Comparison of ENCODE assay signal across 22 cellular contexts in the genomic region with DNA sequence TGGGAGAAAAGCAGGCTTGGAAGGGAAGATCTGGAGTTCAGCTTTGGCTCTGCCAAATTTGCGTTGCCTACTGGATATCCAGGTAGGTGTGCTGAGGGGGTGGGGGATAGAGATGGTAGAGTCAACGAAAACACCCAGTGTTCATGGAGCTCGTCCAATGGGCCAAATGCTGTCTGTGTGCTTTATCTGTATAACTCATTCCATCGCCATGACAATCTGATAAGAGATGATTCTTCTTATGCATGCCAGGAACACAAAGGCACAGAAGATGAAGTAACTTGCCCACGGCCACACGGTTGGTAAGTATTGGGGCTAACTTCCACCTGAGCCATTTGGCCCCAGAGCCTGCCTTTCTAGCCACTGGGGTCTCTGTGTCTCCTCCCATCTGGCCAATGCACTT. TPM values are rescaled to one million over a fixed set of nuclear protein-coding genes. Genes with fewer than 3 reads are reported as not detected.
DNase-seq lines count a peak whose midpoint lies in the region; ATAC-seq and TF ChIP-seq lines count a peak whose summit lies in the region.
"Had no signal": no experiment of that assay in that cellular context is flagged by ENCODE, and none has a peak within 500 bp of the region (broad histone marks: within the 10 kb centered on the region; RNA-seq: fewer than 3 reads in every experiment).

No MANE protein-coding gene starts in this region.

- no peaks in the 10 kb centered on the region for H3K79me2 ChIP-seq in trophoblast cell (ENCODE audit: control insufficient read depth, insufficient read depth, low read length, poor library complexity)

- H3K4me3 Mint-ChIP-seq in mesothelial cell of epicardium = no peak overlapping the region
- H3K4me3 Mint-ChIP-seq: CD14-positive monocyte; CD4-positive, alpha-beta T cell; CD8-positive, alpha-beta memory T cell; GM23338; H9 had no signal

- H2BK120ac ChIP-seq in trophoblast cell (ENCODE audit: insufficient read depth, low read length, poor library complexity) = no peak overlapping the region

- no peak overlapping the region for H3K23ac ChIP-seq in trophoblast cell (ENCODE audit: low read length)

- no peak overlapping the region for H3K4ac ChIP-seq in trophoblast cell (ENCODE audit: low read depth, low read length)

- H3K18ac ChIP-seq in trophoblast cell (ENCODE audit: low read length) = no peak overlapping the region

- no peak overlapping the region for H4K12ac ChIP-seq in trophoblast cell (ENCODE audit: low read depth, low read length)

- no peak overlapping the region for H4K8ac ChIP-seq in trophoblast cell (ENCODE audit: low read depth, low read length)

- ATAC-seq in GM18873 (IDR thresholded peaks at IDR 0.05; ENCODE audit: low FRiP score, unreplicated experiment) = no peak
- ATAC-seq: A549, GM23338, HCT116 had no signal

- no peak overlapping the region for H3K9ac ChIP-seq in trophoblast cell (ENCODE audit: low read length)
- H3K9ac ChIP-seq: BLaER1 treated with 17β-estradiol and CSF1 and Interleukin-3, amounts not matched to agents 10 nM and 100 nM had no signal

- peak overlapping the region; percentile 49; the same call in 1 of the 2 replicates for H3K27ac ChIP-seq in VCaP
- no peak overlapping the region for H3K27ac ChIP-seq in trophoblast cell (ENCODE audit: low read depth, low read length)
- H3K27ac ChIP-seq: A549; BLaER1 treated with 17β-estradiol and CSF1 and Interleukin-3, amounts not matched to agents 10 nM and 100 nM had no signal

- H3K9me3 Mint-ChIP-seq in mesothelial cell of epicardium = peaks cover 38% of the 10 kb centered on the region

- no peak overlapping the region for H2AFZ ChIP-seq in trophoblast cell (ENCODE audit: insufficient read depth, low read length, poor library complexity)
- H2AFZ ChIP-seq: GM23338 had no signal

- peaks cover 14% of the 10 kb centered on the region for H3K4me1 Mint-ChIP-seq in mesothelial cell of epicardium
- H3K4me1 Mint-ChIP-seq: CD14-positive monocyte; CD8-positive, alpha-beta memory T cell; GM23338 had no signal

- WGBS in trophoblast cell (ENCODE audit: extremely low coverage, insufficient coverage, insufficient read length) = no CpG with 5 or more reads among the region's 6 CpGs

- no peaks in the 10 kb centered on the region for H3K79me1 ChIP-seq in trophoblast cell (ENCODE audit: low read length)

- H3K36me3 ChIP-seq in trophoblast cell (ENCODE audit: control insufficient read depth in 1 of 2, insufficient read depth in 2 of 2, low read length in 2 of 2) = no peaks in the 10 kb centered on the region
- H3K36me3 ChIP-seq: BE2C; BLaER1 treated with 17β-estradiol and CSF1 and Interleukin-3, amounts not matched to agents 10 nM and 100 nM had no signal

- H2BK5ac ChIP-seq in trophoblast cell (ENCODE audit: low read depth, low read length, poor library complexity) = no peak overlapping the region

- peaks cover 11% of the 10 kb centered on the region for H3K36me3 Mint-ChIP-seq in mesothelial cell of epicardium
- H3K36me3 Mint-ChIP-seq: CD14-positive monocyte had no signal

- peaks cover 2% of the 10 kb centered on the region for H3K9me3 ChIP-seq in trophoblast cell (ENCODE audit: insufficient read depth, low read depth, low read length)

- no peak overlapping the region for H2AK5ac ChIP-seq in trophoblast cell (ENCODE audit: low read length)

- peaks cover 8% of the 10 kb centered on the region for H3K27me3 Mint-ChIP-seq in mesothelial cell of epicardium (ENCODE audit: low read depth)

- H3K14ac ChIP-seq in trophoblast cell (ENCODE audit: low read length) = no peak overlapping the region

- no peak overlapping the region for H4K91ac ChIP-seq in trophoblast cell (ENCODE audit: low read depth, low read length)

- peaks cover 2% of the 10 kb centered on the region for H3K27me3 ChIP-seq in trophoblast cell (ENCODE audit: insufficient read depth, low read length)
- H3K27me3 ChIP-seq: BLaER1 treated with 17β-estradiol and CSF1 and Interleukin-3, amounts not matched to agents 10 nM and 100 nM had no signal

- TF ChIP-seq CTCF in VCaP (conservative IDR thresholded peaks at IDR 0.05) (no peak), choroid plexus epithelial cell (conservative IDR thresholded peaks at IDR 0.05; ENCODE audit: low read depth, low read length) (no peak), mesothelial cell of epicardium (IDR thresholded peaks at IDR 0.05; ENCODE audit: unreplicated experiment) (no peak)

- DNase-seq in Daoy (ENCODE audit: low read depth) (peak; percentile 13), choroid plexus epithelial cell (ENCODE audit: low read depth) (peak; percentile 13), trophoblast cell (peak; percentile 43 to 72), GM19240 (ENCODE audit: insufficient read length, low spot score) (no peak), mesothelial cell of epicardium (ENCODE audit: low spot score in 2 of 2, unreplicated experiment in 2 of 2) (no peak)
- DNase-seq: 8988T; ACHN; AML-193; BE2C; CD4-positive, alpha-beta T cell; CD8-positive, alpha-beta memory T cell; DMS 273 treated with DMSO at 0.1 percent for 48 hours; DMS79; GF-D8; H9 had no signal

- H3K4me2 ChIP-seq in trophoblast cell (ENCODE audit: low read length) = no peak overlapping the region
- H3K4me2 ChIP-seq: A549; BLaER1 treated with 17β-estradiol and CSF1 and Interleukin-3, amounts not matched to agents 10 nM and 100 nM; GM23338 had no signal

- no peak overlapping the region for H3K4me3 ChIP-seq in choroid plexus epithelial cell (ENCODE audit: low read depth, low read length)
- no peak overlapping the region for H3K4me3 ChIP-seq in trophoblast cell (ENCODE audit: low read depth, low read length)
- H3K4me3 ChIP-seq: A549; BLaER1 treated with 17β-estradiol and CSF1 and Interleukin-3, amounts not matched to agents 10 nM and 100 nM; GM23338 had no signal

- H3K4me1 ChIP-seq in trophoblast cell (ENCODE audit: control insufficient read depth in 1 of 2, insufficient read depth in 2 of 2, low read length in 2 of 2) = no peaks in the 10 kb centered on the region
- H3K4me1 ChIP-seq: A549; BE2C; BLaER1 treated with 17β-estradiol and CSF1 and Interleukin-3, amounts not matched to agents 10 nM and 100 nM had no signal

- H3K27ac Mint-ChIP-seq in mesothelial cell of epicardium = no peak overlapping the region
- H3K27ac Mint-ChIP-seq: CD14-positive monocyte; CD4-positive, alpha-beta T cell; CD8-positive, alpha-beta memory T cell; GM23338; H9 had no signal

- no peak overlapping the region for H2BK12ac ChIP-seq in trophoblast cell (ENCODE audit: low read length)

RNA-seq across cellular contexts. Expression of gene BOD1, which starts 53.2 kb away (rescaled TPM):
- 87.7 and 93.3 TPM in 2 replicates for total RNA-seq in Daoy (2014; rRNA removed; shearing (Covaris generic))
- polyA plus RNA-seq in trophoblast cell (2013) = 58.2 and 60.5 TPM in 2 replicates
- 90.6 to 91.9 TPM (median 91.2 TPM) in 3 replicates for total RNA-seq in mesothelial cell of epicardium

Comparison
In these comparisons a context has a peak if more than half of its experiments do, and no peak if none do; other contexts are left out.
1. DNase-seq: peak in Daoy (single experiment), choroid plexus epithelial cell (single experiment) and trophoblast cell (2 of 2); none in GM19240 (single experiment) and mesothelial cell of epicardium (0 of 2).